In genomic region chr1:4396571-4396970, GRCh38 we compare ENCODE assay signal across 26 cellular contexts.
DNase-seq lines count a peak whose midpoint lies in the region; ATAC-seq lines count a peak whose summit lies in the region.
"Had no signal": no experiment of that assay in that cellular context is flagged by ENCODE, and none has a peak within 500 bp of the region (broad histone marks: within the 10 kb centered on the region; RNA-seq: fewer than 3 reads in every experiment).

No MANE protein-coding gene starts in this region.

- peaks cover 16 to 33% of the 10 kb centered on the region in 2 donors for H3K27me3 Mint-ChIP-seq in natural killer cell treated with Interleukin-12 subunit alpha and Interleukin-12 subunit beta and Interleukin-15 and Interleukin-18, amount 100 ng/mL, for 72 hours

- no peaks in the 10 kb centered on the region for H3K36me3 Mint-ChIP-seq in natural killer cell treated with Interleukin-12 subunit alpha and Interleukin-12 subunit beta and Interleukin-15 and Interleukin-18, amount 100 ng/mL, for 72 hours
- H3K36me3 Mint-ChIP-seq: activated naive CD8-positive, alpha-beta T cell treated with anti-CD3 and anti-CD28 coated beads, Interleukin-2, amount 10 ng/mL, durations not matched to agents 7 days and 5 days; CD14-positive monocyte had no signal

- ATAC-seq in natural killer cell treated with Interleukin-12 subunit alpha and Interleukin-12 subunit beta and Interleukin-15 and Interleukin-18, amount 100 ng/mL, for 72 hours = no peak
- ATAC-seq: activated T-cell treated with anti-CD3 and anti-CD28 coated beads, Interleukin-2, amount 50 U/mL, for 4 hours; lower lobe of right lung; naive thymus-derived CD8-positive, alpha-beta T cell had no signal

- intact Hi-C loops in head of caudate nucleus (cut with DNase I) = no loop called here

- H3K9me3 Mint-ChIP-seq in natural killer cell treated with Interleukin-12 subunit alpha and Interleukin-12 subunit beta and Interleukin-15 and Interleukin-18, amount 100 ng/mL, for 72 hours = peaks cover 4% of the 10 kb centered on the region

- DNase-seq in NCI-H1436 (lab: John Stamatoyannopoulos, UW) = peak; percentile 24
- DNase-seq in NCI-H1436 treated with DMSO at 0.1 percent for 48 hours (lab: John Stamatoyannopoulos, UW) = no peak
- peak; percentile 76 for DNase-seq in NCI-H345 (lab: John Stamatoyannopoulos, UW)
- DNase-seq in head of caudate nucleus = peak in 34 of 42 donors; percentile 10 to 69 (median 34)
- DNase-seq in pons (ENCODE audit: low spot score) = peak; percentile 24
- DNase-seq in natural killer cell treated with Interleukin-12 subunit alpha and Interleukin-12 subunit beta and Interleukin-15 and Interleukin-18, amount 100 ng/mL, for 72 hours (ENCODE audit: low spot score) = no peak
- no peak for DNase-seq in D341Med (ENCODE audit: low spot score)
- DNase-seq in stimulated activated CD4-positive, alpha-beta T cell treated with anti-CD3 and anti-CD28 coated beads, Interleukin-2, amount 100 ng/mL, for 48 hours = no peak
- DNase-seq: 8988T; activated gamma-delta T cell treated with Interleukin-2 at 50 U/mL for 16 hours; activated naive CD8-positive, alpha-beta T cell treated with anti-CD3 and anti-CD28 coated beads, Interleukin-2, amount 10 ng/mL, durations not matched to agents 7 days and 5 days; activated T-cell treated with anti-CD3 and anti-CD28 coated beads, Interleukin-2, amount 50 U/mL, for 4 hours; Calu3; central memory CD4-positive, alpha-beta T cell; heart right ventricle; lower lobe of right lung; naive thymus-derived CD8-positive, alpha-beta T cell; NCI-H1048; NCI-H2081 treated with DMSO at 0.1 percent for 48 hours; NCI-H446 treated with DMSO at 0.1 percent for 48 hours; OCI-M1; ovary; small intestine; stimulated activated naive CD4-positive, alpha-beta T cell; T-helper 1 cell had no signal

- H3K4me3 Mint-ChIP-seq in natural killer cell treated with Interleukin-12 subunit alpha and Interleukin-12 subunit beta and Interleukin-15 and Interleukin-18, amount 100 ng/mL, for 72 hours = no peak overlapping the region
- H3K4me3 Mint-ChIP-seq: activated naive CD8-positive, alpha-beta T cell treated with anti-CD3 and anti-CD28 coated beads, Interleukin-2, amount 10 ng/mL, durations not matched to agents 7 days and 5 days; activated T-cell treated with anti-CD3 and anti-CD28 coated beads, Interleukin-2, amount 50 U/mL, for 4 hours; CD14-positive monocyte; naive thymus-derived CD8-positive, alpha-beta T cell had no signal

- H3K4me1 Mint-ChIP-seq in natural killer cell treated with Interleukin-12 subunit alpha and Interleukin-12 subunit beta and Interleukin-15 and Interleukin-18, amount 100 ng/mL, for 72 hours (ENCODE audit: low read depth in 2 of 2) = no peaks in the 10 kb centered on the region
- H3K4me1 Mint-ChIP-seq: activated naive CD8-positive, alpha-beta T cell treated with anti-CD3 and anti-CD28 coated beads, Interleukin-2, amount 10 ng/mL, durations not matched to agents 7 days and 5 days; CD14-positive monocyte; naive thymus-derived CD8-positive, alpha-beta T cell had no signal

- H3K27ac Mint-ChIP-seq in natural killer cell treated with Interleukin-12 subunit alpha and Interleukin-12 subunit beta and Interleukin-15 and Interleukin-18, amount 100 ng/mL, for 72 hours = no peak overlapping the region
- H3K27ac Mint-ChIP-seq: activated naive CD8-positive, alpha-beta T cell treated with anti-CD3 and anti-CD28 coated beads, Interleukin-2, amount 10 ng/mL, durations not matched to agents 7 days and 5 days; CD14-positive monocyte; naive thymus-derived CD8-positive, alpha-beta T cell had no signal

Comparison
In these comparisons a context has a peak if more than half of its experiments do, and no peak if none do; other contexts are left out.
1. DNase-seq: peak in NCI-H1436 (single experiment), NCI-H345 (single experiment), head of caudate nucleus (34 of 42) and pons (single experiment); none in NCI-H1436 treated with DMSO at 0.1 percent for 48 hours (single experiment), natural killer cell treated with Interleukin-12 subunit alpha and Interleukin-12 subunit beta and Interleukin-15 and Interleukin-18, amount 100 ng/mL, for 72 hours (single experiment), D341Med (single experiment) and stimulated activated CD4-positive, alpha-beta T cell treated with anti-CD3 and anti-CD28 coated beads, Interleukin-2, amount 100 ng/mL, for 48 hours (0 of 2).